Comparison of ENCODE assay signal across 19 cellular contexts in genomic region chr7:157488966-157489365, GRCh38.
DNase-seq lines count a peak whose midpoint lies in the region; ATAC-seq, FAIRE-seq and TF ChIP-seq lines count a peak whose summit lies in the region.
"Had no signal": no experiment of that assay in that cellular context is flagged by ENCODE, and none has a peak within 500 bp of the region (broad histone marks: within the 10 kb centered on the region; RNA-seq: fewer than 3 reads in every experiment).

No MANE protein-coding gene starts in this region.

- peaks cover 24% of the 10 kb centered on the region for H3K9me3 Mint-ChIP-seq in T-helper 1 cell treated with Interleukin-12 subunit alpha and Interleukin-12 subunit beta and Interleukin-4 antibody, amounts not matched to agents 30 μg/mL and 1 μg/mL, for 36 hours

- peaks cover 43% of the 10 kb centered on the region for H3K4me1 Mint-ChIP-seq in T-helper 1 cell treated with Interleukin-12 subunit alpha and Interleukin-12 subunit beta and Interleukin-4 antibody, amounts not matched to agents 30 μg/mL and 1 μg/mL, for 36 hours (ENCODE audit: low read depth)

- 83% methylated on average over 10 of the region's 10 CpGs for WGBS in A549 (ENCODE audit: missing lambda C conversion rate)
- 85% methylated on average over 10 of the region's 10 CpGs for WGBS in hepatocyte (ENCODE audit: low lambda C conversion rate, missing lambda C conversion rate)

- peaks cover 33% of the 10 kb centered on the region for H3K27me3 Mint-ChIP-seq in T-helper 1 cell treated with Interleukin-12 subunit alpha and Interleukin-12 subunit beta and Interleukin-4 antibody, amounts not matched to agents 30 μg/mL and 1 μg/mL, for 36 hours (ENCODE audit: low read depth)

- POLR2A ChIA-PET in A549 (lab: Yijun Ruan, JAX): no interaction called here

- H3K27me3 ChIP-seq in osteoblast (ENCODE audit: insufficient read depth, low read length) (no peaks in the 10 kb centered on the region), hepatocyte (no peaks in the 10 kb centered on the region)

- no peak overlapping the region for H3K4me3 Mint-ChIP-seq in T-helper 1 cell treated with Interleukin-12 subunit alpha and Interleukin-12 subunit beta and Interleukin-4 antibody, amounts not matched to agents 30 μg/mL and 1 μg/mL, for 36 hours
- H3K4me3 Mint-ChIP-seq: CD4-positive, CD25-positive, alpha-beta regulatory T cell had no signal

- CTCF ChIA-PET in A549 (lab: Yijun Ruan, JAX): no interaction called here

- no peak for TF ChIP-seq EP300 in A549 (IDR thresholded peaks at IDR 0.05)

- H3K79me2 ChIP-seq in osteoblast (ENCODE audit: insufficient read depth, low read length): no peaks in the 10 kb centered on the region
- H3K79me2 ChIP-seq in hepatocyte: no peaks in the 10 kb centered on the region

- H3K4me2 ChIP-seq in A549 (no peak overlapping the region), osteoblast (ENCODE audit: insufficient read depth, low read length) (no peak overlapping the region), hepatocyte (no peak overlapping the region)

- no peaks in the 10 kb centered on the region for H3K9me2 ChIP-seq in hepatocyte (replicated peaks; ENCODE audit: insufficient read depth)

- peaks cover 12% of the 10 kb centered on the region for H3K36me3 Mint-ChIP-seq in T-helper 1 cell treated with Interleukin-12 subunit alpha and Interleukin-12 subunit beta and Interleukin-4 antibody, amounts not matched to agents 30 μg/mL and 1 μg/mL, for 36 hours (ENCODE audit: low read depth)
- H3K36me3 Mint-ChIP-seq: CD4-positive, CD25-positive, alpha-beta regulatory T cell had no signal

- no peak for TF ChIP-seq RAD21 in A549 (conservative IDR thresholded peaks at IDR 0.05 in 1 of 2, IDR thresholded peaks at IDR 0.05 in 1 of 2)

- TF ChIP-seq CTCF in A549 (IDR thresholded peaks at IDR 0.05) (no peak), osteoblast (IDR thresholded peaks at IDR 0.05; ENCODE audit: extremely low read depth, low read depth, low read length) (no peak), hepatocyte (IDR thresholded peaks at IDR 0.05; ENCODE audit: poor library complexity) (no peak)

- no peak for TF ChIP-seq POLR2A in A549 (IDR thresholded peaks at IDR 0.05; ENCODE audit: low read length)

- H3K4me3 ChIP-seq in A549 (no peak overlapping the region), osteoblast (ENCODE audit: insufficient read depth, low read length) (no peak overlapping the region), hepatocyte (no peak overlapping the region)
- H3K4me3 ChIP-seq: HAP-1 had no signal

- no peak for DNase-seq in T-helper 1 cell
- no peak for DNase-seq in A549 (ENCODE audit: low read depth in 1 of 2, low spot score in 1 of 2)
- DNase-seq in ecto neural progenitor cell (ENCODE audit: low spot score): peak; percentile 29
- peak; percentile 26 for DNase-seq in osteoblast (ENCODE audit: insufficient read length, low spot score, missing footprints)
- DNase-seq in NCI-H526 (lab: John Stamatoyannopoulos, UW): no peak
- no peak for DNase-seq in NCI-H1048 (lab: John Stamatoyannopoulos, UW)
- DNase-seq in hepatocyte (ENCODE audit: low spot score): no peak
- DNase-seq: CD4-positive, CD25-positive, alpha-beta regulatory T cell; COR-L47; GDM1; IMR-90; NCI-H2081; NCI-H2171 treated with DMSO at 0.1 percent for 48 hours; NK-92 treated with Interleukin-12 subunit alpha and Interleukin-12 subunit beta, amount 100 ng/mL, for 24 hours; SHP77 had no signal

- H3K4me1 ChIP-seq in A549 (peaks cover 19% of the 10 kb centered on the region), osteoblast (ENCODE audit: insufficient read depth, low read length) (no peaks in the 10 kb centered on the region), hepatocyte (ENCODE audit: insufficient read depth) (no peaks in the 10 kb centered on the region)
- H3K4me1 ChIP-seq: HAP-1 had no signal

- H3K27ac Mint-ChIP-seq in T-helper 1 cell treated with Interleukin-12 subunit alpha and Interleukin-12 subunit beta and Interleukin-4 antibody, amounts not matched to agents 30 μg/mL and 1 μg/mL, for 36 hours: peak overlapping the region; percentile 24
- H3K27ac Mint-ChIP-seq: CD4-positive, CD25-positive, alpha-beta regulatory T cell had no signal

- H3K9me3 ChIP-seq in A549 (peaks cover 7% of the 10 kb centered on the region; the same call in 2 of the 3 replicates), osteoblast (ENCODE audit: low read depth, low read length) (no peaks in the 10 kb centered on the region), hepatocyte (ENCODE audit: low read depth) (no peaks in the 10 kb centered on the region)
- H3K9me3 ChIP-seq: HAP-1 had no signal

- no peak for FAIRE-seq in A549 (lab: Jason Lieb, UNC)
- FAIRE-seq: HTR-8/SVneo had no signal

- H4K20me1 ChIP-seq in osteoblast (ENCODE audit: insufficient read depth, low read length): no peaks in the 10 kb centered on the region
- H4K20me1 ChIP-seq in hepatocyte (ENCODE audit: insufficient read depth, poor library complexity, severe bottlenecking): no peaks in the 10 kb centered on the region

- peak overlapping the region; percentile 60; a peak in 5 of 6 replicates for H3K27ac ChIP-seq in A549
- H3K27ac ChIP-seq in osteoblast (ENCODE audit: low read depth, low read length): no peak overlapping the region
- no peak overlapping the region for H3K27ac ChIP-seq in hepatocyte
- H3K27ac ChIP-seq: 22Rv1 had no signal

- no peak overlapping the region for H2AFZ ChIP-seq in osteoblast (ENCODE audit: low read length)
- no peak overlapping the region for H2AFZ ChIP-seq in hepatocyte

- no peak for ATAC-seq in A549

- H3K36me3 ChIP-seq in osteoblast (ENCODE audit: insufficient read depth, low read length): no peaks in the 10 kb centered on the region
- no peaks in the 10 kb centered on the region for H3K36me3 ChIP-seq in hepatocyte (replicated peaks; ENCODE audit: insufficient read depth, low read depth)
- H3K36me3 ChIP-seq: HAP-1 had no signal

TF ChIP-seq in A549, 52 proteins besides CTCF, POLR2A, EP300 and RAD21 (continues in another document):
- TF ChIP-seq REST (IDR thresholded peaks at IDR 0.05): no peak
- TF ChIP-seq ZC3H11A (IDR thresholded peaks at IDR 0.05): no peak
- no peak for TF ChIP-seq EHF (CRISPR knock-in tag; IDR thresholded peaks at IDR 0.05)
- TF ChIP-seq ELK1 (IDR thresholded peaks at IDR 0.05; ENCODE audit: low read depth, low read length): no peak
- TF ChIP-seq KDM1A (IDR thresholded peaks at IDR 0.05; ENCODE audit: low read depth): no peak
- TF ChIP-seq PHF8 (IDR thresholded peaks at IDR 0.05; ENCODE audit: borderline replicate concordance, low read depth): no peak
- TF ChIP-seq RARB (CRISPR knock-in tag; IDR thresholded peaks at IDR 0.05): no peak
- no peak for TF ChIP-seq E2F6 (IDR thresholded peaks at IDR 0.05; ENCODE audit: borderline replicate concordance, low read depth)
- TF ChIP-seq TFCP2L1 (CRISPR knock-in tag; IDR thresholded peaks at IDR 0.05): no peak
- TF ChIP-seq PBX3 (IDR thresholded peaks at IDR 0.05): no peak
- TF ChIP-seq ZFP36 (IDR thresholded peaks at IDR 0.05; ENCODE audit: borderline replicate concordance, partially characterized antibody): no peak
- no peak for TF ChIP-seq HOXB5 (CRISPR knock-in tag; IDR thresholded peaks at IDR 0.05)
- TF ChIP-seq CBX2 (IDR thresholded peaks at IDR 0.05; ENCODE audit: borderline replicate concordance, low read depth): no peak

Comparison
In these comparisons a context has a peak if more than half of its experiments do, and no peak if none do; other contexts are left out.
1. DNase-seq: peak in ecto neural progenitor cell (single experiment) and osteoblast (single experiment); none in T-helper 1 cell (0 of 5), A549 (0 of 2), NCI-H526 (0 of 2), NCI-H1048 (single experiment) and hepatocyte (single experiment).
2. H3K27ac ChIP-seq: peak in A549 (2 of 2); none in osteoblast (single experiment) and hepatocyte (single experiment).